3 cellular contexts compared by ENCODE assay signal in genomic region chr1:208269338-208269666, GRCh38.
TF ChIP-seq lines count a peak whose summit lies in the region.

No MANE protein-coding gene starts in this region.

TF ChIP-seq in SK-N-SH treated with all-trans-retinoic acid at 6 μM for 48 hours, 23 proteins besides CTCF, POLR2A, EP300 and RAD21:
- TF ChIP-seq CREB5 (CRISPR knock-in tag; IDR thresholded peaks at IDR 0.05; ENCODE audit: low read depth) (no peak), ZNF8 (CRISPR knock-in tag; IDR thresholded peaks at IDR 0.05) (no peak), PPARA (CRISPR knock-in tag; IDR thresholded peaks at IDR 0.05; ENCODE audit: borderline replicate concordance) (no peak), CSDC2 (CRISPR knock-in tag; IDR thresholded peaks at IDR 0.05) (no peak), TOX (CRISPR knock-in tag; IDR thresholded peaks at IDR 0.05; ENCODE audit: borderline replicate concordance) (no peak), OSR1 (CRISPR knock-in tag; IDR thresholded peaks at IDR 0.05) (no peak), TSHZ2 (CRISPR knock-in tag; IDR thresholded peaks at IDR 0.05) (no peak), ZNF70 (CRISPR knock-in tag; IDR thresholded peaks at IDR 0.05) (no peak), ARNTL (CRISPR knock-in tag; IDR thresholded peaks at IDR 0.05; ENCODE audit: borderline replicate concordance, low read depth) (no peak), GLIS3 (CRISPR knock-in tag; IDR thresholded peaks at IDR 0.05) (no peak)

TF ChIP-seq in SK-N-SH, 30 proteins besides CTCF, POLR2A, EP300 and RAD21:
- no peak for TF ChIP-seq GATA2 (CRISPR knock-in tag; IDR thresholded peaks at IDR 0.05)
- TF ChIP-seq GABPA (IDR thresholded peaks at IDR 0.05; ENCODE audit: low read depth) = no peak
- no peak for TF ChIP-seq SIN3A (IDR thresholded peaks at IDR 0.05; ENCODE audit: borderline replicate concordance, low read depth, low read length)
- no peak for TF ChIP-seq YY1 (IDR thresholded peaks at IDR 0.05; ENCODE audit: low read depth)
- TF ChIP-seq TCF12 (IDR thresholded peaks at IDR 0.05) = no peak
- no peak for TF ChIP-seq USF2 (IDR thresholded peaks at IDR 0.05; ENCODE audit: borderline replicate concordance, low read depth, low read length)
- TF ChIP-seq USF1 (IDR thresholded peaks at IDR 0.05; ENCODE audit: borderline replicate concordance, low read depth) = no peak
- TF ChIP-seq IRF3 (IDR thresholded peaks at IDR 0.05; ENCODE audit: low read depth, low read length) = no peak
- no peak for TF ChIP-seq MEF2A (IDR thresholded peaks at IDR 0.05; ENCODE audit: borderline replicate concordance, low read depth)
- TF ChIP-seq NFIC (IDR thresholded peaks at IDR 0.05; ENCODE audit: borderline replicate concordance) = no peak
- no peak for TF ChIP-seq SMC3 (IDR thresholded peaks at IDR 0.05; ENCODE audit: low read depth, low read length)
- no peak for TF ChIP-seq POLR2AphosphoS5 (IDR thresholded peaks at IDR 0.05; ENCODE audit: low read depth, low read length)
- no peak for TF ChIP-seq REST (IDR thresholded peaks at IDR 0.05; ENCODE audit: low read depth, low read length)
- no peak for TF ChIP-seq FOXM1 (IDR thresholded peaks at IDR 0.05; ENCODE audit: low read depth)
- no peak for TF ChIP-seq MXI1 (IDR thresholded peaks at IDR 0.05; ENCODE audit: low read depth, low read length)
- no peak for TF ChIP-seq FOXJ3 (CRISPR knock-in tag; IDR thresholded peaks at IDR 0.05)
- TF ChIP-seq RCOR1 (IDR thresholded peaks at IDR 0.05; ENCODE audit: low read length) = no peak
- no peak for TF ChIP-seq RXRA (IDR thresholded peaks at IDR 0.05; ENCODE audit: borderline replicate concordance, low read depth)

TF ChIP-seq in H1, 55 proteins besides CTCF, POLR2A, EP300 and RAD21:
- TF ChIP-seq KDM5A (IDR thresholded peaks at IDR 0.05; ENCODE audit: low read length) (no peak), USF2 (IDR thresholded peaks at IDR 0.05; ENCODE audit: low read length) (no peak), MAX (IDR thresholded peaks at IDR 0.05) (no peak), SAP30 (IDR thresholded peaks at IDR 0.05; ENCODE audit: insufficient read depth, insufficient replicate concordance, low read length) (no peak), SRF (IDR thresholded peaks at IDR 0.05; ENCODE audit: low read depth, low read length) (no peak), RNF2 (IDR thresholded peaks at IDR 0.05; ENCODE audit: borderline replicate concordance, low read depth, low read length, missing control alignments, poor library complexity, severe bottlenecking) (no peak), CREB1 (IDR thresholded peaks at IDR 0.05) (no peak), TBP (IDR thresholded peaks at IDR 0.05; ENCODE audit: low read depth, low read length) (no peak), BCL11A (IDR thresholded peaks at IDR 0.05; ENCODE audit: low read depth in 2 of 2, low read length in 2 of 2) (no peak), BRCA1 (IDR thresholded peaks at IDR 0.05; ENCODE audit: low read depth, low read length) (no peak), CBX8 (IDR thresholded peaks at IDR 0.05; ENCODE audit: borderline replicate concordance, low read depth, low read length) (no peak), TAF1 (IDR thresholded peaks at IDR 0.05; ENCODE audit: low read depth, low read length) (no peak), GABPA (IDR thresholded peaks at IDR 0.05; ENCODE audit: borderline replicate concordance, insufficient read depth, low read length) (no peak), BACH1 (IDR thresholded peaks at IDR 0.05; ENCODE audit: low read length) (no peak), ASH2L (IDR thresholded peaks at IDR 0.05; ENCODE audit: low read length) (no peak), TCF12 (IDR thresholded peaks at IDR 0.05; ENCODE audit: low read depth, low read length) (no peak), CHD2 (IDR thresholded peaks at IDR 0.05; ENCODE audit: low read length) (no peak), SIX5 (IDR thresholded peaks at IDR 0.05; ENCODE audit: low read depth, low read length) (no peak), NANOG (IDR thresholded peaks at IDR 0.05; ENCODE audit: insufficient read depth, low read depth, low read length, poor library complexity, severe bottlenecking) (no peak)
